In the genomic region with DNA sequence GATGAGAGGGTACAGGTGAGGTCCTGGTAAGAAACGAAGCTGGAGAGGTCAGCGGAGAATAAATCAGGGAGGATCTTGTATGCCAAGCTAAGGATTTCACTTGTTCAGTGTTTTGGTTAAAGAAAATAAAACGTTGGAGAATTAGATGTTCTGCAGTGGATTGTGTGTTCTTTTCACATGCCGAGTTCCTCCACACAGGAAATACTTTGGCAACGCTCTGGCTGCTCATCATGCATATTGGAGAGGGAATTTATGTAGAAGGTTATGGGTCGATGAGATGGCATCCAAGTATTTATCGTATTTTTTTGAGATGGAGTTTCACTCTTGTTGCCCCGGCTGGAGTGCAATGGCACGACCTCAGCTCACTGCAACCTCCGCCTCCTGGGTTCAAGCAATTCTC, we compare ENCODE assay signal across 18 cellular contexts. TPM values are rescaled to one million over a fixed set of nuclear protein-coding genes. Genes with fewer than 3 reads are reported as not detected.
DNase-seq lines count a peak whose midpoint lies in the region; ATAC-seq and TF ChIP-seq lines count a peak whose summit lies in the region.
"Had no signal": no experiment of that assay in that cellular context is flagged by ENCODE, and none has a peak within 500 bp of the region (broad histone marks: within the 10 kb centered on the region; RNA-seq: fewer than 3 reads in every experiment).

No MANE protein-coding gene starts in this region.

- H3K56ac ChIP-seq in IMR-90 (ENCODE audit: extremely low read depth, insufficient read depth, low read length), result no peak overlapping the region

- no peak overlapping the region for H3K4me2 ChIP-seq in IMR-90 (ENCODE audit: low read depth, low read length)

- no peak overlapping the region for H4K91ac ChIP-seq in IMR-90 (ENCODE audit: insufficient read depth, low read depth, low read length)

- no peak for TF ChIP-seq POLR2A in IMR-90 (IDR thresholded peaks at IDR 0.05; ENCODE audit: low read depth, low read length)

- peaks cover 15% of the 10 kb centered on the region for H3K4me1 ChIP-seq in IMR-90 (ENCODE audit: control insufficient read depth, insufficient read depth, low read length)

- POLR2A ChIA-PET in activated CD4-positive, alpha-beta memory T cell treated with anti-CD3 and anti-CD28 coated beads for 36 hours (lab: Charles Lee), result interaction anchor here (1.2 kb wide), 1 partner anchor 9 kb away, joined by 3 read pairs; no protein-coding TSS in a partner anchor
- POLR2A ChIA-PET in activated CD4-positive, alpha-beta memory T cell treated with anti-CD3 and anti-CD28 coated beads, Interleukin-2, amount 10 ng/mL, durations not matched to agents 7 days and 5 days (lab: Charles Lee), result interaction anchor here (2.0 to 3.1 kb wide), 2 partner anchors 9 to 11 kb away, joined by 8 to 10 read pairs; a partner anchor contains a TSS
- POLR2A ChIA-PET in IMR-90 (lab: Charles Lee; ENCODE audit: unreplicated experiment), result no interaction called here

- H2BK15ac ChIP-seq in IMR-90 (ENCODE audit: low read depth, low read length), result no peak overlapping the region

- no peak overlapping the region for H2AFZ ChIP-seq in IMR-90 (replicated peaks; ENCODE audit: low read length, poor library complexity)

- H2AK5ac ChIP-seq in IMR-90 (ENCODE audit: low read depth, low read length), result no peak overlapping the region

- TF ChIP-seq CTCF in IMR-90 (conservative IDR thresholded peaks at IDR 0.05; ENCODE audit: low read depth, low read length), result no peak
- no peak for TF ChIP-seq CTCF in astrocyte of the spinal cord (IDR thresholded peaks at IDR 0.05; ENCODE audit: low read depth, low read length)
- no peak for TF ChIP-seq CTCF in neural crest cell (conservative IDR thresholded peaks at IDR 0.05)

- peaks cover 25% of the 10 kb centered on the region for H3K36me3 ChIP-seq in IMR-90 (ENCODE audit: control insufficient read depth, insufficient read depth, low read length)

- no peak overlapping the region for H2BK120ac ChIP-seq in IMR-90 (ENCODE audit: low read depth, low read length)

- H3K14ac ChIP-seq in IMR-90 (replicated peaks; ENCODE audit: low read depth, low read length), result peak overlapping the region; percentile 35; the same call in 1 of the 2 replicates

- H3K18ac ChIP-seq in IMR-90 (ENCODE audit: low read depth, low read length), result no peak overlapping the region

- 0 out of 2 replicates have a peak overlapping the region, but pooled peaks have one; percentile 4 for H3K4ac ChIP-seq in IMR-90 (ENCODE audit: low read depth, low read length)

- H3K36me3 Mint-ChIP-seq in activated CD4-positive, alpha-beta memory T cell treated with anti-CD3 and anti-CD28 coated beads for 36 hours, result peaks cover 26% of the 10 kb centered on the region
- H3K36me3 Mint-ChIP-seq in activated CD4-positive, alpha-beta memory T cell treated with anti-CD3 and anti-CD28 coated beads, Interleukin-2, amount 10 ng/mL, durations not matched to agents 7 days and 5 days (ENCODE audit: low read depth), result peaks cover 34% of the 10 kb centered on the region
- H3K36me3 Mint-ChIP-seq in neural crest cell (ENCODE audit: low read depth) (peaks cover 19% of the 10 kb centered on the region), immature natural killer cell (peaks cover 9 to 29% (median 17%) of the 10 kb centered on the region in 3 donors)

- no peak overlapping the region for H2BK20ac ChIP-seq in IMR-90 (ENCODE audit: low read depth, low read length)

- H2BK5ac ChIP-seq in IMR-90 (ENCODE audit: low read depth, low read length, poor library complexity, severe bottlenecking), result no peak overlapping the region

- BruUV-seq in IMR-90 (replicated peaks; lab: Mats Ljungman, UMichigan), result no TSS peak

- H4K8ac ChIP-seq in IMR-90 (ENCODE audit: low read depth in 2 of 2, low read length in 2 of 2), result no peak overlapping the region

- no peak overlapping the region for H3K4me3 ChIP-seq in IMR-90 (ENCODE audit: insufficient read depth, low read depth, low read length)
- no peak overlapping the region for H3K4me3 ChIP-seq in astrocyte of the spinal cord (ENCODE audit: low read depth, low read length)
- H3K4me3 ChIP-seq: adrenal gland, left ventricle myocardium inferior had no signal

- no peak for DNase-seq in activated CD4-positive, alpha-beta memory T cell treated with anti-CD3 and anti-CD28 coated beads for 36 hours
- no peak for DNase-seq in activated CD4-positive, alpha-beta memory T cell treated with anti-CD3 and anti-CD28 coated beads, Interleukin-2, amount 10 ng/mL, durations not matched to agents 7 days and 5 days
- peak; percentile 43 for DNase-seq in IMR-90
- peak; percentile 4 for DNase-seq in astrocyte of the spinal cord (ENCODE audit: low read depth, low spot score)
- DNase-seq in neural crest cell (ENCODE audit: low read depth, low spot score), result no peak
- no peak for DNase-seq in activated CD4-positive, alpha-beta T cell treated with anti-CD3 and anti-CD28 coated beads, Interleukin-2, amount 50 U/mL, for 4 hours
- no peak for DNase-seq in sciatic nerve (ENCODE audit: low spot score)
- no peak for DNase-seq in immature natural killer cell
- DNase-seq: activated CD4-positive, CD25-positive, alpha-beta regulatory T cell treated with anti-CD3 and anti-CD28 coated beads, Interleukin-2, amount 50 U/mL, for 72 hours; adrenal gland; cerebellar nuclear complex; foreskin melanocyte; left ventricle myocardium inferior; NCI-H1417; NCI-H226 had no signal

- H3K27me3 Mint-ChIP-seq in activated CD4-positive, alpha-beta memory T cell treated with anti-CD3 and anti-CD28 coated beads for 36 hours, result no peaks in the 10 kb centered on the region
- H3K27me3 Mint-ChIP-seq in activated CD4-positive, alpha-beta memory T cell treated with anti-CD3 and anti-CD28 coated beads, Interleukin-2, amount 10 ng/mL, durations not matched to agents 7 days and 5 days, result no peaks in the 10 kb centered on the region
- H3K27me3 Mint-ChIP-seq in neural crest cell (ENCODE audit: low read depth), result no peaks in the 10 kb centered on the region
- H3K27me3 Mint-ChIP-seq in immature natural killer cell (ENCODE audit: low read depth in 3 of 3), result no peaks in the 10 kb centered on the region
- H3K27me3 Mint-ChIP-seq: progenitor cell of endocrine pancreas had no signal

- no peak overlapping the region for H3K9ac ChIP-seq in IMR-90 (ENCODE audit: low read depth, low read length)

- intact Hi-C loops in activated CD4-positive, alpha-beta memory T cell treated with anti-CD3 and anti-CD28 coated beads for 36 hours (cut with micrococcal nuclease), result loop anchor here (5.0 to 10.0 kb wide), 2 partner anchors 720 to 1023 kb away; a partner anchor contains a TSS
- intact Hi-C loops in IMR-90 (cut with micrococcal nuclease), result loop anchor here (5.0 to 10.0 kb wide), 3 partner anchors 153 to 928 kb away; no protein-coding TSS in a partner anchor
- intact Hi-C loops in sciatic nerve (cut with DNase I), result loop anchor here (5.0 kb wide), 1 partner anchor 1153 kb away; no protein-coding TSS in a partner anchor

- H3K4me3 Mint-ChIP-seq in activated CD4-positive, alpha-beta memory T cell treated with anti-CD3 and anti-CD28 coated beads for 36 hours, result no peak overlapping the region
- H3K4me3 Mint-ChIP-seq in activated CD4-positive, alpha-beta memory T cell treated with anti-CD3 and anti-CD28 coated beads, Interleukin-2, amount 10 ng/mL, durations not matched to agents 7 days and 5 days, result no peak overlapping the region
- H3K4me3 Mint-ChIP-seq in neural crest cell (peak overlapping the region; percentile 13), immature natural killer cell (no peak overlapping the region)
- H3K4me3 Mint-ChIP-seq: stimulated activated effector memory CD8-positive, alpha-beta T cell treated with anti-CD3 and anti-CD28 coated beads, Interleukin-12 subunit alpha, Interleukin-12 subunit beta, amount 100 ng/mL, for 72 hours had no signal

- H3K9me1 ChIP-seq in IMR-90 (ENCODE audit: insufficient read depth, low read length), result peaks cover 21% of the 10 kb centered on the region

- dilution Hi-C loops in IMR-90 (cut with HindIII; ENCODE audit: low sequenced_read_pairs, unreplicated experiment), result no loop called here

- H2AK9ac ChIP-seq in IMR-90 (replicated peaks; ENCODE audit: low read depth, low read length, poor library complexity), result no peak overlapping the region

- no peaks in the 10 kb centered on the region for H3K27me3 ChIP-seq in IMR-90 (ENCODE audit: control insufficient read depth, insufficient read depth, low read length)
- H3K27me3 ChIP-seq: adrenal gland had no signal

- 65% methylated on average over 3 of the region's 10 CpGs; no CpG with 5 or more reads in 1 of the 2 experiments for WGBS in IMR-90 (ENCODE audit: extremely low coverage in 2 of 2, insufficient read length in 1 of 2), 2 experiments

- H3K4me1 Mint-ChIP-seq in activated CD4-positive, alpha-beta memory T cell treated with anti-CD3 and anti-CD28 coated beads for 36 hours (ENCODE audit: low read depth), result peaks cover 48% of the 10 kb centered on the region
- peaks cover 48% of the 10 kb centered on the region for H3K4me1 Mint-ChIP-seq in activated CD4-positive, alpha-beta memory T cell treated with anti-CD3 and anti-CD28 coated beads, Interleukin-2, amount 10 ng/mL, durations not matched to agents 7 days and 5 days
- H3K4me1 Mint-ChIP-seq in neural crest cell (peaks cover 32% of the 10 kb centered on the region), immature natural killer cell (peaks cover 20 to 36% of the 10 kb centered on the region in 2 donors)

- CTCF ChIA-PET in activated CD4-positive, alpha-beta memory T cell treated with anti-CD3 and anti-CD28 coated beads for 36 hours (lab: Charles Lee), result interaction anchor here (1.4 to 4.0 kb wide), 2 partner anchors 1151 to 1159 kb away, joined by 3 to 64 read pairs; no protein-coding TSS in a partner anchor
- CTCF ChIA-PET in activated CD4-positive, alpha-beta memory T cell treated with anti-CD3 and anti-CD28 coated beads, Interleukin-2, amount 10 ng/mL, durations not matched to agents 7 days and 5 days (lab: Charles Lee), result interaction anchor here (1.5 kb wide), 1 partner anchor 10 kb away, joined by 3 read pairs; no protein-coding TSS in a partner anchor
- CTCF ChIA-PET in IMR-90 (lab: Yijun Ruan, JAX), result no interaction called here

- peak overlapping the region; percentile 14 for H3K27ac Mint-ChIP-seq in activated CD4-positive, alpha-beta memory T cell treated with anti-CD3 and anti-CD28 coated beads for 36 hours
- H3K27ac Mint-ChIP-seq in activated CD4-positive, alpha-beta memory T cell treated with anti-CD3 and anti-CD28 coated beads, Interleukin-2, amount 10 ng/mL, durations not matched to agents 7 days and 5 days, result no peak overlapping the region
- H3K27ac Mint-ChIP-seq in neural crest cell (ENCODE audit: unreplicated experiment), result no peak overlapping the region
- peak overlapping the region in 3 of 6 donors; percentile 45 to 65 (median 50) for H3K27ac Mint-ChIP-seq in immature natural killer cell
- H3K27ac Mint-ChIP-seq: progenitor cell of endocrine pancreas; stimulated activated effector memory CD8-positive, alpha-beta T cell treated with anti-CD3 and anti-CD28 coated beads, Interleukin-12 subunit alpha, Interleukin-12 subunit beta, amount 100 ng/mL, for 72 hours had no signal

- peaks cover 53% of the 10 kb centered on the region for H4K20me1 ChIP-seq in IMR-90 (ENCODE audit: insufficient read depth, low read length)

- no peaks in the 10 kb centered on the region for H3K9me3 Mint-ChIP-seq in activated CD4-positive, alpha-beta memory T cell treated with anti-CD3 and anti-CD28 coated beads for 36 hours
- H3K9me3 Mint-ChIP-seq in activated CD4-positive, alpha-beta memory T cell treated with anti-CD3 and anti-CD28 coated beads, Interleukin-2, amount 10 ng/mL, durations not matched to agents 7 days and 5 days, result no peaks in the 10 kb centered on the region
- H3K9me3 Mint-ChIP-seq in neural crest cell, result no peaks in the 10 kb centered on the region
- H3K9me3 Mint-ChIP-seq in immature natural killer cell, result no peaks in the 10 kb centered on the region
- H3K9me3 Mint-ChIP-seq: stimulated activated effector memory CD8-positive, alpha-beta T cell treated with anti-CD3 and anti-CD28 coated beads, Interleukin-12 subunit alpha, Interleukin-12 subunit beta, amount 100 ng/mL, for 72 hours had no signal

- in situ Hi-C loops in IMR-90 (cut with MboI; ENCODE audit: low sequenced_read_pairs), result loop anchor here (5.0 to 10.0 kb wide), 3 partner anchors 260 to 1153 kb away; no protein-coding TSS in a partner anchor
- in situ Hi-C loops in astrocyte of the spinal cord (cut with HindIII; ENCODE audit: low sequenced_read_pairs), result no loop called here

- TF ChIP-seq RAD21 in IMR-90 (IDR thresholded peaks at IDR 0.05; ENCODE audit: low read length), result no peak

- no peak overlapping the region for H3K23ac ChIP-seq in IMR-90 (ENCODE audit: low read depth, low read length)

- peaks cover 16 to 45% of the 10 kb centered on the region in 2 experiments; a peak in 3 of 4 replicates for H3K79me1 ChIP-seq in IMR-90 (ENCODE audit: low read depth in 1 of 2, low read length in 2 of 2)

- no peak overlapping the region for H3K27ac ChIP-seq in IMR-90 (ENCODE audit: insufficient read depth, low read length)
- H3K27ac ChIP-seq: left ventricle myocardium inferior had no signal

- ATAC-seq in IMR-90 (ENCODE audit: low read depth) (peak; percentile 6), sciatic nerve (no peak)
- ATAC-seq: Right ventricle myocardium inferior had no signal

- H4K5ac ChIP-seq in IMR-90 (ENCODE audit: low read depth, low read length), result no peak overlapping the region

- H3K9me3 ChIP-seq in IMR-90 (ENCODE audit: control insufficient read depth, insufficient read depth, low read length), result no peaks in the 10 kb centered on the region
- H3K9me3 ChIP-seq: adrenal gland, left ventricle myocardium inferior had no signal

RNA-seq across cellular contexts. Expression of a gene that starts 11.0 kb away (rescaled TPM):
- 1,000 to 10,000 TPM; 1,680 to 1,722 TPM for total RNA-seq in activated CD4-positive, alpha-beta memory T cell treated with anti-CD3 and anti-CD28 coated beads for 36 hours
- 1,000 to 10,000 TPM; 1,304 to 1,323 TPM for total RNA-seq in activated CD4-positive, alpha-beta memory T cell treated with anti-CD3 and anti-CD28 coated beads, Interleukin-2, amount 10 ng/mL, durations not matched to agents 7 days and 5 days
- total RNA-seq in IMR-90 (2012; rRNA removed), result 1,664 and 2,173 TPM in 2 replicates
- 4,072 and 4,721 TPM in 2 replicates for polyA plus RNA-seq in IMR-90 (2012; rRNA removed)
- polyA plus RNA-seq in IMR-90 (2012; cell fraction: cytosol; rRNA removed), result 634 and 883 TPM in 2 replicates
- 92.6 and 891 TPM in 2 replicates for polyA plus RNA-seq in IMR-90 (2012; cell fraction: nucleus; rRNA removed; ENCODE audit: low replicate concordance)
- total RNA-seq in neural crest cell, result 1,546 and 1,751 TPM in 2 replicates
- 1,000 TPM for total RNA-seq in sciatic nerve
- 1,000 to 10,000 TPM in 1 of 3 donors, 100 to 1,000 TPM in 2; 531 to 1,299 (median 721) TPM for polyA plus RNA-seq in immature natural killer cell

RNA-seq across cellular contexts. Expression of a gene that starts 15.4 kb away (rescaled TPM):
- total RNA-seq in activated CD4-positive, alpha-beta memory T cell treated with anti-CD3 and anti-CD28 coated beads for 36 hours, result 10 to 100 TPM; 16.6 to 17.0 TPM
- total RNA-seq in activated CD4-positive, alpha-beta memory T cell treated with anti-CD3 and anti-CD28 coated beads, Interleukin-2, amount 10 ng/mL, durations not matched to agents 7 days and 5 days, result 10 to 100 TPM; 16.6 to 16.8 TPM
- total RNA-seq in IMR-90 (2012; rRNA removed) (21.4 and 24.4 TPM in 2 replicates), neural crest cell (28.9 and 31.4 TPM in 2 replicates), sciatic nerve (12.6 TPM)
- polyA plus RNA-seq in IMR-90 (2012; rRNA removed) (11.9 TPM in 2 replicates), immature natural killer cell (10 to 100 TPM in 1 of 3 donors, 1 to 10 TPM in 2; 3.4 to 13.5 (median 5.8) TPM)
- 4.6 and 5.4 TPM in 2 replicates for polyA plus RNA-seq in IMR-90 (2012; cell fraction: cytosol; rRNA removed)
- 15.0 and 31.1 TPM in 2 replicates for polyA plus RNA-seq in IMR-90 (2012; cell fraction: nucleus; rRNA removed; ENCODE audit: low replicate concordance)

Comparison
In these comparisons a context has a peak if more than half of its experiments do, and no peak if none do; other contexts are left out.
1. DNase-seq: peak in IMR-90 (single experiment) and astrocyte of the spinal cord (single experiment); none in activated CD4-positive, alpha-beta memory T cell treated with anti-CD3 and anti-CD28 coated beads for 36 hours (single experiment), activated CD4-positive, alpha-beta memory T cell treated with anti-CD3 and anti-CD28 coated beads, Interleukin-2, amount 10 ng/mL, durations not matched to agents 7 days and 5 days (single experiment), neural crest cell (single experiment), activated CD4-positive, alpha-beta T cell treated with anti-CD3 and anti-CD28 coated beads, Interleukin-2, amount 50 U/mL, for 4 hours (0 of 2), sciatic nerve (single experiment) and immature natural killer cell (0 of 3).